ENCODE assay signal across 16 cellular contexts in genomic region chr2:165898381-165898780, GRCh38. TPM values are rescaled to one million over a fixed set of nuclear protein-coding genes. Genes with fewer than 3 reads are reported as not detected.
DNase-seq lines count a peak whose midpoint lies in the region; ATAC-seq and TF ChIP-seq lines count a peak whose summit lies in the region.
"Had no signal": no experiment of that assay in that cellular context is flagged by ENCODE, and none has a peak within 500 bp of the region (broad histone marks: within the 10 kb centered on the region; RNA-seq: fewer than 3 reads in every experiment).

No MANE protein-coding gene starts in this region.

- peaks cover 1% of the 10 kb centered on the region; the same call in 1 of the 2 replicates for H3K27me3 Mint-ChIP-seq in HFFc6 (ENCODE audit: insufficient read depth)
- no peaks in the 10 kb centered on the region for H3K27me3 Mint-ChIP-seq in neural progenitor cell (ENCODE audit: insufficient read depth, low read depth)
- no peaks in the 10 kb centered on the region for H3K27me3 Mint-ChIP-seq in activated CD4-positive, alpha-beta memory T cell treated with anti-CD3 and anti-CD28 coated beads for 36 hours
- H3K27me3 Mint-ChIP-seq: activated T-helper 17 cell treated with anti-CD3 and anti-CD28 coated beads, Interleukin-2, amount 50 U/mL, for 72 hours had no signal

- H3K4me3 ChIP-seq in neural progenitor cell = no peak overlapping the region

- H3K36me3 ChIP-seq in neural progenitor cell = peaks cover 14% of the 10 kb centered on the region

- H3K79me2 ChIP-seq in neural progenitor cell (ENCODE audit: low read depth) = no peaks in the 10 kb centered on the region

- no peak overlapping the region for H3K27ac ChIP-seq in neural progenitor cell
- H3K27ac ChIP-seq: C4-2B had no signal

- no peaks in the 10 kb centered on the region for H4K20me1 ChIP-seq in neural progenitor cell (ENCODE audit: low read depth)

- H3F3A ChIP-seq in neural progenitor cell (ENCODE audit: low read depth) = no peaks in the 10 kb centered on the region

- no peaks in the 10 kb centered on the region for H3K4me1 ChIP-seq in neural progenitor cell

- no peak for ATAC-seq in HG03457 (IDR thresholded peaks at IDR 0.05; ENCODE audit: unreplicated experiment)
- ATAC-seq: activated T-helper 17 cell treated with anti-CD3 and anti-CD28 coated beads, Interleukin-2, amount 50 U/mL, for 72 hours; stimulated activated naive CD8-positive, alpha-beta T cell treated with anti-CD3 and anti-CD28 coated beads, Interleukin-15, Interleukin-2, amounts not matched to agents 100 U/mL and 50 U/mL, for 24 hours had no signal

- H3K9ac ChIP-seq in neural progenitor cell = no peak overlapping the region

- no peaks in the 10 kb centered on the region for H3K27me3 ChIP-seq in neural progenitor cell

- H3K4me2 ChIP-seq in neural progenitor cell = no peak overlapping the region

- peak; percentile 61 for DNase-seq in HFFc6
- DNase-seq in NCI-H226 = peak; percentile 6
- peak; percentile 57 for DNase-seq in dedifferentiated amniotic fluid mesenchymal stem cell (ENCODE audit: extremely low spot score)
- no peak for DNase-seq in neural progenitor cell (ENCODE audit: low spot score)
- no peak for DNase-seq in DMS53 (lab: John Stamatoyannopoulos, UW)
- no peak for DNase-seq in activated CD4-positive, alpha-beta memory T cell treated with anti-CD3 and anti-CD28 coated beads for 36 hours
- DNase-seq: activated CD8-positive, alpha-beta memory T cell treated with anti-CD3 and anti-CD28 coated beads for 24 hours; DMS79 treated with DMSO at 0.1 percent for 48 hours; erythroblast; hippocampal formation; left cardiac atrium; NCI-H1436; stimulated activated naive CD8-positive, alpha-beta T cell treated with anti-CD3 and anti-CD28 coated beads, Interleukin-15, Interleukin-2, amounts not matched to agents 100 U/mL and 50 U/mL, for 24 hours had no signal

- CTCF ChIA-PET in activated CD4-positive, alpha-beta memory T cell treated with anti-CD3 and anti-CD28 coated beads for 36 hours (lab: Charles Lee) = no interaction called here

- POLR2A ChIA-PET in activated CD4-positive, alpha-beta memory T cell treated with anti-CD3 and anti-CD28 coated beads for 36 hours (lab: Charles Lee) = no interaction called here

- H3K4me3 Mint-ChIP-seq in HFFc6 = peak overlapping the region; percentile 11; the same call in 1 of the 2 replicates
- H3K4me3 Mint-ChIP-seq in neural progenitor cell = no peak overlapping the region
- H3K4me3 Mint-ChIP-seq in activated CD4-positive, alpha-beta memory T cell treated with anti-CD3 and anti-CD28 coated beads for 36 hours = no peak overlapping the region
- H3K4me3 Mint-ChIP-seq: activated T-helper 17 cell treated with anti-CD3 and anti-CD28 coated beads, Interleukin-2, amount 50 U/mL, for 72 hours had no signal

- H3K27ac Mint-ChIP-seq in HFFc6 (peak overlapping the region; percentile 46), neural progenitor cell (peak overlapping the region; percentile 65)
- H3K27ac Mint-ChIP-seq in activated CD4-positive, alpha-beta memory T cell treated with anti-CD3 and anti-CD28 coated beads for 36 hours = no peak overlapping the region
- H3K27ac Mint-ChIP-seq: activated T-helper 17 cell treated with anti-CD3 and anti-CD28 coated beads, Interleukin-2, amount 50 U/mL, for 72 hours had no signal

- no peak overlapping the region for H2AFZ ChIP-seq in neural progenitor cell (replicated peaks)

- no peak for TF ChIP-seq CTCF in HFFc6 (IDR thresholded peaks at IDR 0.05)
- TF ChIP-seq CTCF in neural progenitor cell (IDR thresholded peaks at IDR 0.05) = no peak

- H3K36me3 Mint-ChIP-seq in HFFc6 (ENCODE audit: low read depth) = peaks cover 35% of the 10 kb centered on the region
- peaks cover 43% of the 10 kb centered on the region for H3K36me3 Mint-ChIP-seq in neural progenitor cell
- H3K36me3 Mint-ChIP-seq in activated CD4-positive, alpha-beta memory T cell treated with anti-CD3 and anti-CD28 coated beads for 36 hours = peaks cover 50% of the 10 kb centered on the region

- H3K4me1 Mint-ChIP-seq in HFFc6 (ENCODE audit: low read depth) = peaks cover 40% of the 10 kb centered on the region
- peaks cover 44% of the 10 kb centered on the region for H3K4me1 Mint-ChIP-seq in neural progenitor cell
- H3K4me1 Mint-ChIP-seq in activated CD4-positive, alpha-beta memory T cell treated with anti-CD3 and anti-CD28 coated beads for 36 hours (ENCODE audit: low read depth) = peaks cover 8% of the 10 kb centered on the region

- intact Hi-C loops in activated CD4-positive, alpha-beta memory T cell treated with anti-CD3 and anti-CD28 coated beads for 36 hours (cut with micrococcal nuclease) = no loop called here

- H3K9me3 Mint-ChIP-seq in HFFc6 (no peaks in the 10 kb centered on the region), neural progenitor cell (no peaks in the 10 kb centered on the region)
- no peaks in the 10 kb centered on the region for H3K9me3 Mint-ChIP-seq in activated CD4-positive, alpha-beta memory T cell treated with anti-CD3 and anti-CD28 coated beads for 36 hours
- H3K9me3 Mint-ChIP-seq: activated T-helper 17 cell treated with anti-CD3 and anti-CD28 coated beads, Interleukin-2, amount 50 U/mL, for 72 hours had no signal

- no peaks in the 10 kb centered on the region for H3K9me3 ChIP-seq in neural progenitor cell (ENCODE audit: low read depth)

RNA-seq across cellular contexts. Expression of gene TTC21B, which starts 55.2 kb away (rescaled TPM):
- 10 to 100 TPM in 4 of 6 experiments, 1 to 10 TPM in 2; 9.4 to 13.0 (median 10.2) TPM for total RNA-seq in HFFc6 (2021; fragmentation: NEBNext Ultra II Directional; extraction: Animal tissue kit (Norgen Biotek cat#: 25700))
- 27.3 and 46.9 TPM in 2 replicates for total RNA-seq in neural progenitor cell (ENCODE audit: low replicate concordance)
- 10 to 100 TPM; 20.0 to 21.3 TPM for total RNA-seq in activated CD4-positive, alpha-beta memory T cell treated with anti-CD3 and anti-CD28 coated beads for 36 hours

Comparison
In these comparisons a context has a peak if more than half of its experiments do, and no peak if none do; other contexts are left out.
1. DNase-seq: peak in HFFc6 (single experiment), NCI-H226 (single experiment) and dedifferentiated amniotic fluid mesenchymal stem cell (single experiment); none in neural progenitor cell (single experiment), DMS53 (single experiment) and activated CD4-positive, alpha-beta memory T cell treated with anti-CD3 and anti-CD28 coated beads for 36 hours (single experiment).